In the genomic region with DNA sequence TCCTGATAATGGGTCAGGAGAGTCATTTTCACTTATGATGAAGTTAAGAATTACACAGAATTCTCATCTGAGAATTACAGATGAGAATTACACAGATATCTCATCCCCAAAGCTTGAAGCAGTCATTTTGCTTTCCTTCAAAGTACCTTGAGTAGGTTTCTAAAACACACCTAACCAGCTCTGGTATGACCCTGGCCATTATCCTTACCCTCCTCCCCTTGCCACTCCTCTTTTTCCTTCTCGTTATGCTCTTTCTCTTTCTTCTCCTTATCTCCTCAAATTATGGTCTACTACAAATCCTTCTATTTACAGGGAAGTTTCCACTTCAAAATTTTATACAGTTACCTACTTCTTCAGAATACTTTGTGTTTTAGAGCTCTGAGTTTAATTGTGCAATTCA, we compare ENCODE assay signal across 17 cellular contexts.
"Had no signal": no experiment of that assay in that cellular context is flagged by ENCODE, and none has a peak within 500 bp of the region (broad histone marks: within the 10 kb centered on the region; RNA-seq: fewer than 3 reads in every experiment).

No MANE protein-coding gene starts in this region.

- H3K27me3 ChIP-seq: heart right ventricle, neutrophil, right atrium auricular region had no signal

- H3K27ac ChIP-seq: neutrophil had no signal

- H3K4me2 ChIP-seq: smooth muscle cell had no signal

- H3K36me3 Mint-ChIP-seq: activated naive CD4-positive, alpha-beta T cell treated with anti-CD3 and anti-CD28 coated beads, Interleukin-2, amount 50 U/mL, for 24 hours; naive thymus-derived CD4-positive, alpha-beta T cell; stimulated activated effector memory CD8-positive, alpha-beta T cell treated with anti-CD3 and anti-CD28 coated beads, Interleukin-12 subunit alpha, Interleukin-12 subunit beta, amount 100 ng/mL, for 72 hours had no signal

- H3K9me3 ChIP-seq: heart right ventricle, neutrophil, right atrium auricular region had no signal

- H3K4me3 ChIP-seq: heart right ventricle, right atrium auricular region, smooth muscle cell had no signal

- H3K36me3 ChIP-seq: neutrophil, right atrium auricular region had no signal

- FAIRE-seq: endothelial cell of umbilical vein, frontal cortex, keratinocyte had no signal

- H3K27ac Mint-ChIP-seq: activated naive CD4-positive, alpha-beta T cell treated with anti-CD3 and anti-CD28 coated beads, Interleukin-2, amount 50 U/mL, for 24 hours; activated T-helper 2 cell treated with anti-CD3 and anti-CD28 coated beads, Interferon-gamma antibody, Interleukin-2, Interleukin-4, amounts not matched to agents 10 μg/mL and 5 μg/mL and 100 μg/mL, durations not matched to agents 14 hours and 24 hours and 36 hours; naive thymus-derived CD4-positive, alpha-beta T cell; stimulated activated effector memory CD8-positive, alpha-beta T cell treated with anti-CD3 and anti-CD28 coated beads, Interleukin-12 subunit alpha, Interleukin-12 subunit beta, amount 100 ng/mL, for 72 hours; T-helper 1 cell treated with Interleukin-12 subunit alpha and Interleukin-12 subunit beta and Interleukin-4 antibody, amounts not matched to agents 30 μg/mL and 1 μg/mL, for 36 hours had no signal

- H3K4me3 Mint-ChIP-seq: activated naive CD4-positive, alpha-beta T cell treated with anti-CD3 and anti-CD28 coated beads, Interleukin-2, amount 50 U/mL, for 24 hours; naive thymus-derived CD4-positive, alpha-beta T cell; stimulated activated effector memory CD8-positive, alpha-beta T cell treated with anti-CD3 and anti-CD28 coated beads, Interleukin-12 subunit alpha, Interleukin-12 subunit beta, amount 100 ng/mL, for 72 hours; T-helper 1 cell treated with Interleukin-12 subunit alpha and Interleukin-12 subunit beta and Interleukin-4 antibody, amounts not matched to agents 30 μg/mL and 1 μg/mL, for 36 hours had no signal

- ATAC-seq: heart right ventricle; naive thymus-derived CD4-positive, alpha-beta T cell; stimulated activated effector memory CD8-positive, alpha-beta T cell treated with anti-CD3 and anti-CD28 coated beads, Interleukin-12 subunit alpha, Interleukin-12 subunit beta, amount 100 ng/mL, for 72 hours had no signal

- DNase-seq: activated CD4-positive, alpha-beta T cell treated with anti-CD3 and anti-CD28 coated beads, Interleukin-2, amount 50 U/mL, for 1 hour; activated T-cell treated with anti-CD3 and anti-CD28 coated beads for 4 hours; amygdala; heart right ventricle; midbrain; naive thymus-derived CD4-positive, alpha-beta T cell; posterior cingulate gyrus had no signal

- H3K9me3 Mint-ChIP-seq: activated naive CD4-positive, alpha-beta T cell treated with anti-CD3 and anti-CD28 coated beads, Interleukin-2, amount 50 U/mL, for 24 hours; activated T-helper 2 cell treated with anti-CD3 and anti-CD28 coated beads, Interferon-gamma antibody, Interleukin-2, Interleukin-4, amounts not matched to agents 10 μg/mL and 5 μg/mL and 100 μg/mL, durations not matched to agents 14 hours and 24 hours and 36 hours; T-helper 1 cell treated with Interleukin-12 subunit alpha and Interleukin-12 subunit beta and Interleukin-4 antibody, amounts not matched to agents 30 μg/mL and 1 μg/mL, for 36 hours had no signal

- H3K4me1 Mint-ChIP-seq: activated naive CD4-positive, alpha-beta T cell treated with anti-CD3 and anti-CD28 coated beads, Interleukin-2, amount 50 U/mL, for 24 hours; stimulated activated effector memory CD8-positive, alpha-beta T cell treated with anti-CD3 and anti-CD28 coated beads, Interleukin-12 subunit alpha, Interleukin-12 subunit beta, amount 100 ng/mL, for 72 hours had no signal
